19 cellular contexts compared by ENCODE assay signal in genomic region chr16:1481906-1482835, GRCh38. TPM values are rescaled to one million over a fixed set of nuclear protein-coding genes. Genes with fewer than 3 reads are reported as not detected.
A peak's percentile ranks its signal among the peaks of the same experiment; 100 is the strongest.
DNase-seq lines count a peak whose midpoint lies in the region; ATAC-seq, FAIRE-seq and TF ChIP-seq lines count a peak whose summit lies in the region.
"Had no signal": no experiment of that assay in that cellular context is flagged by ENCODE, and none has a peak within 500 bp of the region (broad histone marks: within the 10 kb centered on the region; RNA-seq: fewer than 3 reads in every experiment).

No MANE protein-coding gene starts in this region.

- TF ChIP-seq CTCF in HepG2 (CRISPR knock-in tag; IDR thresholded peaks at IDR 0.05), result no peak
- TF ChIP-seq CTCF in right lobe of liver (IDR thresholded peaks at IDR 0.05), result no peak
- no peak for TF ChIP-seq CTCF in fibroblast of the aortic adventitia (IDR thresholded peaks at IDR 0.05; ENCODE audit: insufficient read depth, low read length)

- TF ChIP-seq EP300 in HepG2 (IDR thresholded peaks at IDR 0.05; ENCODE audit: low read depth in 2 of 2, low read length in 2 of 2), result no peak
- TF ChIP-seq EP300 in HepG2 (CRISPR knock-in tag; IDR thresholded peaks at IDR 0.05; ENCODE audit: borderline replicate concordance), result no peak

- in situ Hi-C loops in HepG2 (cut with HindIII; ENCODE audit: extremely low pct_ligation_motif_present, low pct_unique_long_range_greater_than_20kb), result no loop called here

- DNase-seq in HepG2 (ENCODE audit: low spot score) (no peak), right lobe of liver (no peak), fibroblast of the aortic adventitia (ENCODE audit: low read depth) (peak; percentile 21), T-helper 9 cell (no peak), RPMI8226 (no peak)
- no peak for DNase-seq in activated CD8-positive, alpha-beta T cell treated with anti-CD3 and anti-CD28 coated beads, Interleukin-2, amount 10 ng/mL, durations not matched to agents 7 days and 5 days
- DNase-seq: 8988T; effector memory CD4-positive, alpha-beta T cell; foreskin fibroblast; natural killer cell; NCI-H1092 treated with DMSO at 0.1 percent for 48 hours; SHP77 treated with DMSO at 0.1 percent for 48 hours had no signal

- H3K36me3 ChIP-seq in HepG2 (replicated peaks in 1 of 2; ENCODE audit: control insufficient read depth in 1 of 2, insufficient read depth in 2 of 2, low read length in 2 of 2) (no peaks in the 10 kb centered on the region), right lobe of liver (no peaks in the 10 kb centered on the region)
- H3K36me3 ChIP-seq: cardiac muscle cell, prostate gland had no signal

- intact Hi-C loops in HepG2 (cut with micrococcal nuclease; ENCODE audit: unreplicated experiment) (no loop called here), right lobe of liver (cut with DNase I) (no loop called here)

- no peaks in the 10 kb centered on the region for H3K79me2 ChIP-seq in HepG2 (ENCODE audit: insufficient read depth, low read length)

- WGBS in HepG2 (ENCODE audit: low lambda C conversion rate), result 41% methylated on average over 18 of the region's 28 CpGs
- 57% methylated on average over 5 of the region's 28 CpGs for WGBS in right lobe of liver (ENCODE audit: insufficient coverage, low coverage, low lambda C conversion rate, missing lambda C conversion rate)

- ATAC-seq in HepG2 (no peak), right lobe of liver (no peak)
- no peak for ATAC-seq in activated CD8-positive, alpha-beta T cell treated with anti-CD3 and anti-CD28 coated beads, Interleukin-2, amount 10 ng/mL, durations not matched to agents 7 days and 5 days
- ATAC-seq: HCT116, natural killer cell had no signal

- TF ChIP-seq POLR2A in HepG2 (IDR thresholded peaks at IDR 0.05; ENCODE audit: insufficient read depth in 1 of 2, low read depth in 2 of 2, low read length in 2 of 2) (no peak), right lobe of liver (IDR thresholded peaks at IDR 0.05) (no peak)

- POLR2A ChIA-PET in HepG2 (lab: Yijun Ruan, JAX), result interaction anchor here (1.8 kb wide), 1 partner anchor 11 kb away, joined by 5 read pairs; the partner anchor contains the start of gene TELO2
- POLR2A ChIA-PET in activated CD8-positive, alpha-beta T cell treated with anti-CD3 and anti-CD28 coated beads, Interleukin-2, amount 10 ng/mL, durations not matched to agents 7 days and 5 days (lab: Charles Lee), result no interaction called here

- BruUV-seq in HepG2 (replicated peaks; lab: Mats Ljungman, UMichigan), result no TSS peak

- H3K9me3 ChIP-seq in HepG2 (ENCODE audit: low read length), result no peaks in the 10 kb centered on the region
- no peaks in the 10 kb centered on the region for H3K9me3 ChIP-seq in right lobe of liver
- H3K9me3 ChIP-seq: prostate gland had no signal

- H3K9me3 Mint-ChIP-seq in activated CD8-positive, alpha-beta T cell treated with anti-CD3 and anti-CD28 coated beads, Interleukin-2, amount 10 ng/mL, durations not matched to agents 7 days and 5 days (ENCODE audit: insufficient read depth), result no peaks in the 10 kb centered on the region
- H3K9me3 Mint-ChIP-seq: activated naive CD4-positive, alpha-beta T cell treated with anti-CD3 and anti-CD28 coated beads, Interleukin-2, amount 50 U/mL, for 24 hours; natural killer cell; T-helper 2 cell treated with Interferon-gamma antibody and Interleukin-4, amounts not matched to agents 5 μg/mL and 100 μg/mL, for 36 hours had no signal

- H3K4me3 Mint-ChIP-seq in activated CD8-positive, alpha-beta T cell treated with anti-CD3 and anti-CD28 coated beads, Interleukin-2, amount 10 ng/mL, durations not matched to agents 7 days and 5 days, result no peak overlapping the region
- H3K4me3 Mint-ChIP-seq: activated naive CD4-positive, alpha-beta T cell treated with anti-CD3 and anti-CD28 coated beads, Interleukin-2, amount 50 U/mL, for 24 hours; natural killer cell; T-helper 2 cell treated with Interferon-gamma antibody and Interleukin-4, amounts not matched to agents 5 μg/mL and 100 μg/mL, for 36 hours had no signal

- no peaks in the 10 kb centered on the region for H3K4me1 Mint-ChIP-seq in activated CD8-positive, alpha-beta T cell treated with anti-CD3 and anti-CD28 coated beads, Interleukin-2, amount 10 ng/mL, durations not matched to agents 7 days and 5 days (ENCODE audit: low read depth)
- H3K4me1 Mint-ChIP-seq: activated naive CD4-positive, alpha-beta T cell treated with anti-CD3 and anti-CD28 coated beads, Interleukin-2, amount 50 U/mL, for 24 hours; natural killer cell had no signal

- H2AFZ ChIP-seq in HepG2 (ENCODE audit: low read length), result no peak overlapping the region

- H3K4me1 ChIP-seq in HepG2 (ENCODE audit: insufficient read depth, low read length) (peaks cover 7% of the 10 kb centered on the region; the same call in 1 of the 2 replicates), right lobe of liver (no peaks in the 10 kb centered on the region)
- H3K4me1 ChIP-seq: prostate gland had no signal

- peak overlapping the region; percentile 7; the same call in 1 of the 2 replicates for H3K4me2 ChIP-seq in HepG2 (ENCODE audit: low read depth, low read length)

- H3K4me3 ChIP-seq in HepG2 (replicated peaks in 1 of 3; ENCODE audit: insufficient read depth in 1 of 3, low read depth in 2 of 3, low read length in 3 of 3), result no peak overlapping the region
- no peak overlapping the region for H3K4me3 ChIP-seq in right lobe of liver
- no peak overlapping the region for H3K4me3 ChIP-seq in fibroblast of the aortic adventitia (ENCODE audit: low read depth, low read length)
- H3K4me3 ChIP-seq: cardiac muscle cell, prostate gland had no signal

- no peak for TF ChIP-seq RAD21 in HepG2 (CRISPR knock-in tag; IDR thresholded peaks at IDR 0.05)

- no peaks in the 10 kb centered on the region for H3K27me3 Mint-ChIP-seq in activated CD8-positive, alpha-beta T cell treated with anti-CD3 and anti-CD28 coated beads, Interleukin-2, amount 10 ng/mL, durations not matched to agents 7 days and 5 days (ENCODE audit: low read depth)
- H3K27me3 Mint-ChIP-seq: activated naive CD4-positive, alpha-beta T cell treated with anti-CD3 and anti-CD28 coated beads, Interleukin-2, amount 50 U/mL, for 24 hours had no signal

- H3K27ac ChIP-seq in HepG2 (ENCODE audit: extremely low read length, insufficient read depth, low read length) (no peak overlapping the region), right lobe of liver (no peak overlapping the region)
- H3K27ac ChIP-seq: C4-2B, cardiac muscle cell, prostate gland had no signal

- H3K27me3 ChIP-seq in HepG2 (ENCODE audit: control insufficient read depth in 1 of 2, insufficient read depth in 2 of 2, low read length in 2 of 2), result peaks cover 6 to 48% of the 10 kb centered on the region in 2 experiments
- no peaks in the 10 kb centered on the region for H3K27me3 ChIP-seq in right lobe of liver

- no peak overlapping the region for H3K27ac Mint-ChIP-seq in activated CD8-positive, alpha-beta T cell treated with anti-CD3 and anti-CD28 coated beads, Interleukin-2, amount 10 ng/mL, durations not matched to agents 7 days and 5 days
- H3K27ac Mint-ChIP-seq: activated naive CD4-positive, alpha-beta T cell treated with anti-CD3 and anti-CD28 coated beads, Interleukin-2, amount 50 U/mL, for 24 hours; natural killer cell; T-helper 2 cell treated with Interferon-gamma antibody and Interleukin-4, amounts not matched to agents 5 μg/mL and 100 μg/mL, for 36 hours had no signal

- no peaks in the 10 kb centered on the region for H3K36me3 Mint-ChIP-seq in activated CD8-positive, alpha-beta T cell treated with anti-CD3 and anti-CD28 coated beads, Interleukin-2, amount 10 ng/mL, durations not matched to agents 7 days and 5 days (ENCODE audit: low read depth)
- H3K36me3 Mint-ChIP-seq: activated naive CD4-positive, alpha-beta T cell treated with anti-CD3 and anti-CD28 coated beads, Interleukin-2, amount 50 U/mL, for 24 hours; natural killer cell had no signal

- no peak overlapping the region for H3K9ac ChIP-seq in HepG2 (ENCODE audit: insufficient read depth, low read depth, low read length)

- no peak for FAIRE-seq in HepG2 (lab: Jason Lieb, UNC)

- no peaks in the 10 kb centered on the region for H4K20me1 ChIP-seq in HepG2 (ENCODE audit: insufficient read depth, low read length)

- CTCF ChIA-PET in HepG2 (lab: Yijun Ruan, JAX; ENCODE audit: low intra/inter-chr PET ratio, low total read pairs), result no interaction called here
- CTCF ChIA-PET in activated CD8-positive, alpha-beta T cell treated with anti-CD3 and anti-CD28 coated beads, Interleukin-2, amount 10 ng/mL, durations not matched to agents 7 days and 5 days (lab: Charles Lee), result interaction anchor here (1.2 kb wide), 1 partner anchor 11 kb away, joined by 3 read pairs; the partner anchor contains the start of gene TELO2

RNA-seq across cellular contexts. Expression of gene PTX4, which starts 6.6 kb away (rescaled TPM):
- total RNA-seq in HepG2 (2016; rRNA removed; fragmentation: Illumina TruSeq; extraction: Trizol) (not detected in 2 replicates), right lobe of liver (not detected), fibroblast of the aortic adventitia (ENCODE audit: low replicate concordance) (not detected in 2 replicates)
- not detected in 2 replicates for total RNA-seq in HepG2 (2016; cell fraction: cytosol; rRNA removed; fragmentation: Illumina TruSeq; extraction: Trizol; ENCODE audit: low read depth)
- not detected in 2 replicates for total RNA-seq in HepG2 (2016; cell fraction: insoluble cytoplasmic fraction; rRNA removed; fragmentation: Illumina TruSeq; extraction: Trizol)
- not detected in 2 replicates for total RNA-seq in HepG2 (2016; cell fraction: membrane; rRNA removed; fragmentation: Illumina TruSeq; extraction: Trizol)
- total RNA-seq in HepG2 (2016; cell fraction: nucleus; rRNA removed; fragmentation: Illumina TruSeq; extraction: Trizol), result not detected in 2 replicates
- 0.04 TPM in 1 of 2 replicates, not detected in the other for polyA plus RNA-seq in HepG2 (2011; rRNA removed)
- 0.04 TPM in 1 of 2 replicates, not detected in the other for polyA plus RNA-seq in HepG2 (2011; cell fraction: cytosol; rRNA removed)
- not detected in 2 replicates for polyA plus RNA-seq in HepG2 (2011; cell fraction: nucleus; rRNA removed)
- not detected in 2 replicates for polyA plus RNA-seq in HepG2 (2012)
- not detected in 2 replicates for polyA plus RNA-seq in HepG2 (2016; cell fraction: cytosol; fragmentation: Illumina TruSeq; extraction: Trizol; ENCODE audit: low read depth)
- polyA plus RNA-seq in HepG2 (2016; cell fraction: insoluble cytoplasmic fraction; fragmentation: Illumina TruSeq; extraction: Trizol; ENCODE audit: low read depth), result not detected in 2 replicates
- polyA plus RNA-seq in HepG2 (2016; cell fraction: membrane; fragmentation: Illumina TruSeq; extraction: Trizol; ENCODE audit: low read depth), result not detected in 2 replicates
- polyA plus RNA-seq in HepG2 (2016; cell fraction: nucleus; fragmentation: Illumina TruSeq; extraction: Trizol; ENCODE audit: insufficient read depth, low read depth), result not detected in 2 replicates
- polyA minus RNA-seq in HepG2 (2011; rRNA and poly(A)+ RNA removed; ENCODE audit: low replicate concordance), result not detected in 2 replicates
- not detected in 2 replicates for polyA minus RNA-seq in HepG2 (2011; cell fraction: cytosol; rRNA and poly(A)+ RNA removed)
- not detected in 2 replicates for polyA minus RNA-seq in HepG2 (2011; cell fraction: nucleus; rRNA and poly(A)+ RNA removed)
- not detected for total RNA-seq in activated CD8-positive, alpha-beta T cell treated with anti-CD3 and anti-CD28 coated beads, Interleukin-2, amount 10 ng/mL, durations not matched to agents 7 days and 5 days
- total RNA-seq: lower leg skin had no signal
- polyA plus RNA-seq: cardiac muscle cell had no signal

RNA-seq across cellular contexts. Expression of gene CLCN7, which starts 7.3 kb away (rescaled TPM):
- total RNA-seq in HepG2 (2016; rRNA removed; fragmentation: Illumina TruSeq; extraction: Trizol), result 9.8 and 25.1 TPM in 2 replicates
- 8.5 and 9.5 TPM in 2 replicates for total RNA-seq in HepG2 (2016; cell fraction: cytosol; rRNA removed; fragmentation: Illumina TruSeq; extraction: Trizol; ENCODE audit: low read depth)
- total RNA-seq in HepG2 (2016; cell fraction: insoluble cytoplasmic fraction; rRNA removed; fragmentation: Illumina TruSeq; extraction: Trizol), result 6.2 and 24.1 TPM in 2 replicates
- total RNA-seq in HepG2 (2016; cell fraction: membrane; rRNA removed; fragmentation: Illumina TruSeq; extraction: Trizol), result 6.7 and 7.5 TPM in 2 replicates
- 22.9 and 27.4 TPM in 2 replicates for total RNA-seq in HepG2 (2016; cell fraction: nucleus; rRNA removed; fragmentation: Illumina TruSeq; extraction: Trizol)
- 24.6 and 33.6 TPM in 2 replicates for polyA plus RNA-seq in HepG2 (2011; rRNA removed)
- polyA plus RNA-seq in HepG2 (2011; cell fraction: cytosol; rRNA removed), result 11.6 and 26.3 TPM in 2 replicates
- polyA plus RNA-seq in HepG2 (2011; cell fraction: nucleus; rRNA removed), result 413 and 489 TPM in 2 replicates
- polyA plus RNA-seq in HepG2 (2012), result 30.8 and 56.7 TPM in 2 replicates
- polyA plus RNA-seq in HepG2 (2016; cell fraction: cytosol; fragmentation: Illumina TruSeq; extraction: Trizol; ENCODE audit: low read depth), result 1.7 and 1.8 TPM in 2 replicates
- polyA plus RNA-seq in HepG2 (2016; cell fraction: insoluble cytoplasmic fraction; fragmentation: Illumina TruSeq; extraction: Trizol; ENCODE audit: low read depth), result 6.7 and 9.1 TPM in 2 replicates
- 3.8 and 6.1 TPM in 2 replicates for polyA plus RNA-seq in HepG2 (2016; cell fraction: membrane; fragmentation: Illumina TruSeq; extraction: Trizol; ENCODE audit: low read depth)
- polyA plus RNA-seq in HepG2 (2016; cell fraction: nucleus; fragmentation: Illumina TruSeq; extraction: Trizol; ENCODE audit: insufficient read depth, low read depth), result 78.0 and 79.0 TPM in 2 replicates
- polyA minus RNA-seq in HepG2 (2011; rRNA and poly(A)+ RNA removed; ENCODE audit: low replicate concordance), result 47.8 and 83.3 TPM in 2 replicates
- 15.7 and 20.3 TPM in 2 replicates for polyA minus RNA-seq in HepG2 (2011; cell fraction: cytosol; rRNA and poly(A)+ RNA removed)
- polyA minus RNA-seq in HepG2 (2011; cell fraction: nucleus; rRNA and poly(A)+ RNA removed), result 46.9 and 49.4 TPM in 2 replicates
- 10 to 100 TPM; 36.0 to 50.8 (median 40.8) TPM for total RNA-seq in right lobe of liver
- 64.8 and 432 TPM in 2 replicates for total RNA-seq in fibroblast of the aortic adventitia (ENCODE audit: low replicate concordance)
- 10 to 100 TPM; 41.9 to 43.9 TPM for total RNA-seq in activated CD8-positive, alpha-beta T cell treated with anti-CD3 and anti-CD28 coated beads, Interleukin-2, amount 10 ng/mL, durations not matched to agents 7 days and 5 days

RNA-seq across cellular contexts. Expression of gene TELO2, which starts 11.0 kb away (rescaled TPM):
- total RNA-seq in HepG2 (2016; rRNA removed; fragmentation: Illumina TruSeq; extraction: Trizol) (8.9 and 17.9 TPM in 2 replicates), right lobe of liver (10 to 100 TPM in 5 of 6 experiments, 1 to 10 TPM in 1; 9.5 to 31.0 (median 20.8) TPM), fibroblast of the aortic adventitia (ENCODE audit: low replicate concordance) (23.5 and 29.1 TPM in 2 replicates)
- 4.6 and 5.6 TPM in 2 replicates for total RNA-seq in HepG2 (2016; cell fraction: cytosol; rRNA removed; fragmentation: Illumina TruSeq; extraction: Trizol; ENCODE audit: low read depth)
- total RNA-seq in HepG2 (2016; cell fraction: insoluble cytoplasmic fraction; rRNA removed; fragmentation: Illumina TruSeq; extraction: Trizol), result 8.4 and 19.3 TPM in 2 replicates
- total RNA-seq in HepG2 (2016; cell fraction: membrane; rRNA removed; fragmentation: Illumina TruSeq; extraction: Trizol), result 5.9 and 7.0 TPM in 2 replicates
- 21.0 and 26.7 TPM in 2 replicates for total RNA-seq in HepG2 (2016; cell fraction: nucleus; rRNA removed; fragmentation: Illumina TruSeq; extraction: Trizol)
- 10.1 and 12.5 TPM in 2 replicates for polyA plus RNA-seq in HepG2 (2011; rRNA removed)
- polyA plus RNA-seq in HepG2 (2011; cell fraction: cytosol; rRNA removed), result 4.0 and 7.4 TPM in 2 replicates
- 188 and 244 TPM in 2 replicates for polyA plus RNA-seq in HepG2 (2011; cell fraction: nucleus; rRNA removed)
- 11.3 and 13.8 TPM in 2 replicates for polyA plus RNA-seq in HepG2 (2012)
- polyA plus RNA-seq in HepG2 (2016; cell fraction: cytosol; fragmentation: Illumina TruSeq; extraction: Trizol; ENCODE audit: low read depth), result 1.7 and 2.3 TPM in 2 replicates
- 9.6 and 13.7 TPM in 2 replicates for polyA plus RNA-seq in HepG2 (2016; cell fraction: insoluble cytoplasmic fraction; fragmentation: Illumina TruSeq; extraction: Trizol; ENCODE audit: low read depth)
- polyA plus RNA-seq in HepG2 (2016; cell fraction: membrane; fragmentation: Illumina TruSeq; extraction: Trizol; ENCODE audit: low read depth), result 2.9 and 3.2 TPM in 2 replicates
- polyA plus RNA-seq in HepG2 (2016; cell fraction: nucleus; fragmentation: Illumina TruSeq; extraction: Trizol; ENCODE audit: insufficient read depth, low read depth), result 87.0 and 87.4 TPM in 2 replicates
- polyA minus RNA-seq in HepG2 (2011; rRNA and poly(A)+ RNA removed; ENCODE audit: low replicate concordance), result 11.5 and 12.7 TPM in 2 replicates
- polyA minus RNA-seq in HepG2 (2011; cell fraction: cytosol; rRNA and poly(A)+ RNA removed), result 6.3 and 9.0 TPM in 2 replicates
- polyA minus RNA-seq in HepG2 (2011; cell fraction: nucleus; rRNA and poly(A)+ RNA removed), result 18.6 and 19.7 TPM in 2 replicates
- 10 to 100 TPM; 70.1 to 73.3 TPM for total RNA-seq in activated CD8-positive, alpha-beta T cell treated with anti-CD3 and anti-CD28 coated beads, Interleukin-2, amount 10 ng/mL, durations not matched to agents 7 days and 5 days

RNA-seq across cellular contexts. Expression of gene CCDC154, which starts 37.8 kb away (rescaled TPM):
- total RNA-seq in HepG2 (2016; rRNA removed; fragmentation: Illumina TruSeq; extraction: Trizol) (1.5 and 1.8 TPM in 2 replicates), right lobe of liver (1 to 10 TPM in 2 of 6 experiments, under 1 TPM in 3, not detected in 1; 0.25 to 1.7 (median 0.79) TPM), fibroblast of the aortic adventitia (ENCODE audit: low replicate concordance) (0.36 and 0.41 TPM in 2 replicates)
- total RNA-seq in HepG2 (2016; cell fraction: cytosol; rRNA removed; fragmentation: Illumina TruSeq; extraction: Trizol; ENCODE audit: low read depth), result 0.61 and 0.79 TPM in 2 replicates
- 1.4 and 1.7 TPM in 2 replicates for total RNA-seq in HepG2 (2016; cell fraction: insoluble cytoplasmic fraction; rRNA removed; fragmentation: Illumina TruSeq; extraction: Trizol)
- 0.83 and 1.1 TPM in 2 replicates for total RNA-seq in HepG2 (2016; cell fraction: membrane; rRNA removed; fragmentation: Illumina TruSeq; extraction: Trizol)
- 0.31 TPM in 1 of 2 replicates, not detected in the other for total RNA-seq in HepG2 (2016; cell fraction: nucleus; rRNA removed; fragmentation: Illumina TruSeq; extraction: Trizol)
- 0.84 and 0.92 TPM in 2 replicates for polyA plus RNA-seq in HepG2 (2011; rRNA removed)
- 0.24 and 0.56 TPM in 2 replicates for polyA plus RNA-seq in HepG2 (2011; cell fraction: cytosol; rRNA removed)
- polyA plus RNA-seq in HepG2 (2011; cell fraction: nucleus; rRNA removed), result 2.1 and 2.4 TPM in 2 replicates
- polyA plus RNA-seq in HepG2 (2012), result 0.48 and 1.2 TPM in 2 replicates
- polyA plus RNA-seq in HepG2 (2016; cell fraction: cytosol; fragmentation: Illumina TruSeq; extraction: Trizol; ENCODE audit: low read depth), result 0.92 and 1.0 TPM in 2 replicates
- polyA plus RNA-seq in HepG2 (2016; cell fraction: insoluble cytoplasmic fraction; fragmentation: Illumina TruSeq; extraction: Trizol; ENCODE audit: low read depth), result 0.65 and 1.6 TPM in 2 replicates
- polyA plus RNA-seq in HepG2 (2016; cell fraction: membrane; fragmentation: Illumina TruSeq; extraction: Trizol; ENCODE audit: low read depth), result 0.45 and 0.71 TPM in 2 replicates
- polyA plus RNA-seq in HepG2 (2016; cell fraction: nucleus; fragmentation: Illumina TruSeq; extraction: Trizol; ENCODE audit: insufficient read depth, low read depth), result 2.3 and 3.5 TPM in 2 replicates
- polyA minus RNA-seq in HepG2 (2011; rRNA and poly(A)+ RNA removed; ENCODE audit: low replicate concordance), result not detected in 2 replicates
- not detected in 2 replicates for polyA minus RNA-seq in HepG2 (2011; cell fraction: cytosol; rRNA and poly(A)+ RNA removed)
- 0.12 and 0.26 TPM in 2 replicates for polyA minus RNA-seq in HepG2 (2011; cell fraction: nucleus; rRNA and poly(A)+ RNA removed)
- total RNA-seq in activated CD8-positive, alpha-beta T cell treated with anti-CD3 and anti-CD28 coated beads, Interleukin-2, amount 10 ng/mL, durations not matched to agents 7 days and 5 days, result 1 to 10 TPM; 1.5 to 2.1 TPM

RNA-seq across cellular contexts. Expression of gene PERCC1, which starts 51.3 kb away (rescaled TPM):
- 0.15 TPM in 1 of 2 replicates, not detected in the other for total RNA-seq in HepG2 (2016; rRNA removed; fragmentation: Illumina TruSeq; extraction: Trizol)
- not detected in 2 replicates for total RNA-seq in HepG2 (2016; cell fraction: cytosol; rRNA removed; fragmentation: Illumina TruSeq; extraction: Trizol; ENCODE audit: low read depth)
- total RNA-seq in HepG2 (2016; cell fraction: insoluble cytoplasmic fraction; rRNA removed; fragmentation: Illumina TruSeq; extraction: Trizol), result 0.13 TPM in 1 of 2 replicates, not detected in the other
- total RNA-seq in HepG2 (2016; cell fraction: membrane; rRNA removed; fragmentation: Illumina TruSeq; extraction: Trizol), result not detected in 2 replicates
- total RNA-seq in HepG2 (2016; cell fraction: nucleus; rRNA removed; fragmentation: Illumina TruSeq; extraction: Trizol), result not detected in 2 replicates
- not detected in 2 replicates for polyA plus RNA-seq in HepG2 (2011; rRNA removed)
- not detected in 2 replicates for polyA plus RNA-seq in HepG2 (2011; cell fraction: cytosol; rRNA removed)
- not detected in 2 replicates for polyA plus RNA-seq in HepG2 (2011; cell fraction: nucleus; rRNA removed)
- polyA plus RNA-seq in HepG2 (2012), result not detected in 2 replicates
- polyA plus RNA-seq in HepG2 (2016; cell fraction: cytosol; fragmentation: Illumina TruSeq; extraction: Trizol; ENCODE audit: low read depth), result not detected in 2 replicates
- polyA plus RNA-seq in HepG2 (2016; cell fraction: insoluble cytoplasmic fraction; fragmentation: Illumina TruSeq; extraction: Trizol; ENCODE audit: low read depth), result not detected in 2 replicates
- polyA plus RNA-seq in HepG2 (2016; cell fraction: membrane; fragmentation: Illumina TruSeq; extraction: Trizol; ENCODE audit: low read depth), result not detected in 2 replicates
- polyA plus RNA-seq in HepG2 (2016; cell fraction: nucleus; fragmentation: Illumina TruSeq; extraction: Trizol; ENCODE audit: insufficient read depth, low read depth), result not detected in 2 replicates
- not detected in 2 replicates for polyA minus RNA-seq in HepG2 (2011; rRNA and poly(A)+ RNA removed; ENCODE audit: low replicate concordance)
- not detected in 2 replicates for polyA minus RNA-seq in HepG2 (2011; cell fraction: cytosol; rRNA and poly(A)+ RNA removed)
- polyA minus RNA-seq in HepG2 (2011; cell fraction: nucleus; rRNA and poly(A)+ RNA removed), result not detected in 2 replicates
- total RNA-seq in right lobe of liver, result not detected
- total RNA-seq in fibroblast of the aortic adventitia (ENCODE audit: low replicate concordance), result not detected in 2 replicates
- total RNA-seq in activated CD8-positive, alpha-beta T cell treated with anti-CD3 and anti-CD28 coated beads, Interleukin-2, amount 10 ng/mL, durations not matched to agents 7 days and 5 days, result under 1 TPM in 1 of 2 experiments, not detected in 1; 0.37 TPM
- total RNA-seq: lower leg skin had no signal
- polyA plus RNA-seq: cardiac muscle cell had no signal
